ENCODE assay signal across 9 cellular contexts in the genomic region with DNA sequence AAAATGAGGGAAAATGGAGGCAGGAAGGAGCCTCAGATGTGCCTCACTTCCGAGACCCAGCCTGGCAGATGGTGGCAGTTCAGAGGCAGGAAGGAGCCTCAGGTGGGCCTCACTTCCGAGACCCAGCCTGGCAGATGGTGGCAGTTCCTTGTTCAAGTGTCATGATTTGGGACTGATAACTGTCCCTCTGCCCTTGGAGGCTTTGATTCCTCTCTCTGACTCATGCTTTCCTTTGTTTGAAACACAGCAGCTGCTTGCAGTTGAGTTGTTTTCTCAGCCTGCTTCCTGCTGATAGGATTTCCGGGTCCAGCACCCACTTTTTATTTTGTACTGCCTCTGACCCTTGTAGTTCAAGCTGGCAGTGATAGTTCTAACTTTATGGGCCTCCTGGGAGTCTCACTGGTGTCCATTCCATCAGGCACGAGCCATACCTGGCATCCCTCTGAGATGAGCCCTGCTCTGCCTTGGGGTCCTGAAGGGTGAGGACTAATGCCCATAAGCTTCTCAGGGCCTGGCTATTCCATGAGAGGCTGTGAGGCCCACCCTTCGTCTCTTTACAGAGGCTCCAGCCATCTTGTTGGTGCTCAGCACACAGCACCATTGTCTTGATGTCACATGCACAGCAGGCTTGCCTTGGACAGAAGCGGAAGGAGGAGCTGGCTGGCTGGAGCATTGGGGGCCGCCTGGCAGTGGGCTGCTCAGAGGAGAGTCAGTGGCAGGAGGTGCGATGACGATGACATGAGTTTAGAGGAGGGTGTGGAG. TPM values are rescaled to one million over a fixed set of nuclear protein-coding genes. Genes with fewer than 3 reads are reported as not detected.
DNase-seq lines count a peak whose midpoint lies in the region; ATAC-seq and TF ChIP-seq lines count a peak whose summit lies in the region.
"Had no signal": no experiment of that assay in that cellular context is flagged by ENCODE, and none has a peak within 500 bp of the region (broad histone marks: within the 10 kb centered on the region; RNA-seq: fewer than 3 reads in every experiment).

No MANE protein-coding gene starts in this region.

- CTCF ChIA-PET in Calu3 (lab: Charles Lee), result no interaction called here

- H2AFZ ChIP-seq in GM23248, result no peak overlapping the region

- TF ChIP-seq POLR2A in adrenal gland (IDR thresholded peaks at IDR 0.05), result no peak
- TF ChIP-seq POLR2A in gastrocnemius medialis (IDR thresholded peaks at IDR 0.05), result no peak

- in situ Hi-C loops in GM23248 (cut with MboI) (no loop called here), gastrocnemius medialis (cut with MboI; ENCODE audit: low sequenced_read_pairs in 4 of 4) (no loop called here)

- intact Hi-C loops in adrenal gland (cut with DNase I), result no loop called here
- intact Hi-C loops in left lung (cut with DNase I), result no loop called here
- intact Hi-C loops in gastrocnemius medialis (cut with DNase I; ENCODE audit: low total_unique reads), result no loop called here
- intact Hi-C loops in Calu3 (cut with micrococcal nuclease; ENCODE audit: unreplicated experiment), result no loop called here

- no peaks in the 10 kb centered on the region for H3K9me3 Mint-ChIP-seq in Calu3 (ENCODE audit: low read depth, unreplicated experiment)

- peaks cover 2% of the 10 kb centered on the region for H3K4me1 Mint-ChIP-seq in Calu3 (ENCODE audit: low read depth, unreplicated experiment)

- H3K27ac Mint-ChIP-seq in Calu3 (ENCODE audit: unreplicated experiment), result no peak overlapping the region

- H3K4me3 Mint-ChIP-seq in Calu3 (ENCODE audit: low read depth, unreplicated experiment), result no peak overlapping the region

- no peaks in the 10 kb centered on the region for H3K9me3 ChIP-seq in GM23248 (ENCODE audit: low read depth)
- H3K9me3 ChIP-seq in adrenal gland (replicated peaks in 1 of 3), result no peaks in the 10 kb centered on the region
- no peaks in the 10 kb centered on the region for H3K9me3 ChIP-seq in left lung
- no peaks in the 10 kb centered on the region for H3K9me3 ChIP-seq in gastrocnemius medialis

- H3K4me3 ChIP-seq in GM23248 (no peak overlapping the region), adrenal gland (no peak overlapping the region), left lung (no peak overlapping the region), gastrocnemius medialis (no peak overlapping the region)
- H3K4me3 ChIP-seq: cardiac muscle cell had no signal

- H3K27me3 ChIP-seq in GM23248 (replicated peaks; ENCODE audit: insufficient read depth), result no peaks in the 10 kb centered on the region
- H3K27me3 ChIP-seq in adrenal gland, result no peaks in the 10 kb centered on the region
- H3K27me3 ChIP-seq in left lung, result peaks cover 0 to 9% of the 10 kb centered on the region in 2 donors
- H3K27me3 ChIP-seq in gastrocnemius medialis, result no peaks in the 10 kb centered on the region
- H3K27me3 ChIP-seq: cardiac muscle cell had no signal

- H3K9me2 ChIP-seq in GM23248 (ENCODE audit: insufficient read depth), result no peaks in the 10 kb centered on the region

- ATAC-seq in left lung (peak; percentile 19), gastrocnemius medialis (no peak), GM18520 (IDR thresholded peaks at IDR 0.05; ENCODE audit: unreplicated experiment) (no peak), HG03139 (IDR thresholded peaks at IDR 0.05; ENCODE audit: unreplicated experiment) (no peak)

- DNase-seq in A172 (ENCODE audit: low spot score) (peak; percentile 19), GM23248 (peak; percentile 77), adrenal gland (peak in 6 of 7 donors; percentile 24 to 65 (median 40)), left lung (peak in 1 of 2 donors; percentile 45), gastrocnemius medialis (no peak), Calu3 (no peak)

- 57 to 59% methylated on average over 9 of the region's 9 CpGs for WGBS in GM23248 (ENCODE audit: low coverage in 1 of 2, low lambda C conversion rate in 2 of 2, missing lambda C conversion rate in 2 of 2), 2 experiments
- WGBS in adrenal gland, 4 donors, result 56 to 62% (median 58%) methylated on average over 7 to 9 of the region's 9 CpGs

- H3K36me3 ChIP-seq in GM23248 (ENCODE audit: low read depth) (no peaks in the 10 kb centered on the region), adrenal gland (replicated peaks in 1 of 2) (no peaks in the 10 kb centered on the region), left lung (no peaks in the 10 kb centered on the region), gastrocnemius medialis (no peaks in the 10 kb centered on the region)
- H3K36me3 ChIP-seq: cardiac muscle cell had no signal

- H3K4me1 ChIP-seq in GM23248 (ENCODE audit: insufficient read depth), result peaks cover 14% of the 10 kb centered on the region; the same call in 1 of the 2 replicates
- peaks cover 26 to 37% of the 10 kb centered on the region in 2 donors for H3K4me1 ChIP-seq in adrenal gland (replicated peaks in 1 of 2)
- H3K4me1 ChIP-seq in left lung, result peaks cover 15 to 66% of the 10 kb centered on the region in 2 donors
- H3K4me1 ChIP-seq in gastrocnemius medialis, result peaks cover 24 to 41% of the 10 kb centered on the region in 2 donors

- H3K36me3 Mint-ChIP-seq in Calu3 (ENCODE audit: insufficient read depth, unreplicated experiment), result no peaks in the 10 kb centered on the region

- no peaks in the 10 kb centered on the region for H3K27me3 Mint-ChIP-seq in Calu3 (ENCODE audit: unreplicated experiment)

- no peak for TF ChIP-seq CTCF in adrenal gland (IDR thresholded peaks at IDR 0.05)
- TF ChIP-seq CTCF in left lung (IDR thresholded peaks at IDR 0.05), result no peak
- no peak for TF ChIP-seq CTCF in gastrocnemius medialis (IDR thresholded peaks at IDR 0.05 in 4 of 5, conservative IDR thresholded peaks at IDR 0.05 in 1 of 5)
- no peak for TF ChIP-seq CTCF in Calu3 (IDR thresholded peaks at IDR 0.05; ENCODE audit: unreplicated experiment)

- H3K9ac ChIP-seq in GM23248, result no peak overlapping the region

- H4K20me1 ChIP-seq in GM23248 (ENCODE audit: insufficient read depth), result no peaks in the 10 kb centered on the region

- H3K79me2 ChIP-seq in GM23248 (ENCODE audit: insufficient read depth), result peaks cover 4% of the 10 kb centered on the region; the same call in 1 of the 2 replicates

- BruUV-seq in Calu3 (replicated peaks; lab: Mats Ljungman, UMichigan), result no TSS peak

- H3K4me2 ChIP-seq in GM23248 (ENCODE audit: unreplicated experiment), result no peak overlapping the region

- no peaks in the 10 kb centered on the region for H3F3A ChIP-seq in GM23248 (ENCODE audit: insufficient read depth)

- H3K27ac ChIP-seq in GM23248, result no peak overlapping the region
- H3K27ac ChIP-seq in adrenal gland, result peak overlapping the region in 3 of 5 donors; percentile 55 to 86 (median 84)
- H3K27ac ChIP-seq in left lung, result peak overlapping the region; percentile 18 to 42
- H3K27ac ChIP-seq in gastrocnemius medialis, result peak overlapping the region in 1 of 4 donors; percentile 8
- H3K27ac ChIP-seq: cardiac muscle cell had no signal

RNA-seq across cellular contexts. Expression of a gene that starts 13.0 kb away (rescaled TPM):
- 12.4 and 16.2 TPM in 2 replicates for total RNA-seq in A172 (2014; rRNA removed; shearing (Covaris generic))
- 13.2 and 15.2 TPM in 2 replicates for total RNA-seq in GM23248 (2014; rRNA removed; shearing (Covaris generic))
- polyA plus RNA-seq in GM23248 (2016; fragmentation: Nextera tagmentation; extraction: Ambion mirVana) (9.3 and 10.7 TPM in 2 replicates), adrenal gland (10 to 100 TPM in 2 of 3 donors, 1 to 10 TPM in 1; 8.2 to 73.9 (median 33.8) TPM)
- total RNA-seq in adrenal gland (10 to 100 TPM; 15.5 to 35.2 (median 21.9) TPM), left lung (10 to 100 TPM; 28.2 to 30.4 TPM), gastrocnemius medialis (10 to 100 TPM in 3 of 4 donors, 1 to 10 TPM in 1; 9.1 to 22.6 (median 21.1) TPM), Calu3 (2022) (11.1 and 13.9 TPM in 2 replicates)

RNA-seq across cellular contexts. Expression of a gene that starts 56.8 kb away (rescaled TPM):
- total RNA-seq in A172 (2014; rRNA removed; shearing (Covaris generic)), result 0.55 TPM in 1 of 2 replicates, not detected in the other
- total RNA-seq in GM23248 (2014; rRNA removed; shearing (Covaris generic)), result 2.1 TPM in 1 of 2 replicates, not detected in the other
- polyA plus RNA-seq in GM23248 (2016; fragmentation: Nextera tagmentation; extraction: Ambion mirVana) (0.08 TPM in 1 of 2 replicates, not detected in the other), adrenal gland (1 to 10 TPM in 1 of 3 donors, under 1 TPM in 2; 0.05 to 1.1 (median 0.24) TPM)
- total RNA-seq in adrenal gland (1 to 10 TPM in 1 of 8 donors, under 1 TPM in 6, not detected in 1; 0.28 to 3.0 (median 0.46) TPM), left lung (1 to 10 TPM; 1.1 to 1.4 TPM), gastrocnemius medialis (1 to 10 TPM in 1 of 4 donors, under 1 TPM in 3; 0.36 to 1.5 (median 0.48) TPM), Calu3 (2022) (1.4 and 1.6 TPM in 2 replicates)

Comparison
In these comparisons a context has a peak if more than half of its experiments do, and no peak if none do; other contexts are left out.
1. DNase-seq: peak in A172 (single experiment), GM23248 (single experiment) and adrenal gland (6 of 7); none in gastrocnemius medialis (0 of 2) and Calu3 (single experiment).